14 cellular contexts compared by ENCODE assay signal in the genomic region with DNA sequence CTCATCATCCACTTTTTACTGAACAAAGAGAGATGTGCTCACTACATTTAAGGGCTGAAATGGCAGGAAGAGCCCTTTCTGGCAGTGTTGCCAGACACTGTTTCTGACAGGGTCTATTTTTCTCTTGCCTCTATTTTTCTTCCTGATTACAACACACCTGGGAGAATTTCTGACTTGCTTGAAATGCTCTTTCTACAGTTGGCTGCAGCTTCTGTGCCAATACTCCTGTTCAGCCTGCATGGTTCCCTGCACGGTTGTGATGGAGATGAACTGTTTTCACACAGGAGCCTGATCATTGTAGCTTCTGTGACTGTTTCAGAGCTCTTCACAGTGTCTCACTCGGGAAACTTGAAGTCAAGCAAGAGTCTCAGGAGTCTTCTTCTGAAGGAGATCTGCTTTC.
A peak's percentile ranks its signal among the peaks of the same experiment; 100 is the strongest.
DNase-seq lines count a peak whose midpoint lies in the region; ATAC-seq, FAIRE-seq and TF ChIP-seq lines count a peak whose summit lies in the region.
"Had no signal": no experiment of that assay in that cellular context is flagged by ENCODE, and none has a peak within 500 bp of the region (broad histone marks: within the 10 kb centered on the region; RNA-seq: fewer than 3 reads in every experiment).

No MANE protein-coding gene starts in this region.

- peak overlapping the region; percentile 0 for H3K27ac ChIP-seq in astrocyte (ENCODE audit: low read depth, low read length)
- peak overlapping the region in 3 of 4 donors; percentile 31 to 66 (median 41) for H3K27ac ChIP-seq in gastrocnemius medialis
- no peak overlapping the region for H3K27ac ChIP-seq in prostate gland
- H3K27ac ChIP-seq: SJCRH30 had no signal

- H3K4me3 ChIP-seq in astrocyte (ENCODE audit: insufficient read depth, low read depth, low read length) = no peak overlapping the region
- no peak overlapping the region for H3K4me3 ChIP-seq in gastrocnemius medialis
- H3K4me3 ChIP-seq in prostate gland = no peak overlapping the region
- H3K4me3 ChIP-seq: HAP-1, SJCRH30 had no signal

- H3K36me3 ChIP-seq in astrocyte (ENCODE audit: insufficient read depth, low read length) = no peaks in the 10 kb centered on the region
- no peaks in the 10 kb centered on the region for H3K36me3 ChIP-seq in gastrocnemius medialis
- H3K36me3 ChIP-seq in prostate gland = no peaks in the 10 kb centered on the region
- H3K36me3 ChIP-seq: HAP-1, SJCRH30 had no signal

- DNase-seq in DMS79 treated with DMSO at 0.1 percent for 48 hours (lab: John Stamatoyannopoulos, UW) (peak; percentile 56), astrocyte (ENCODE audit: low read depth) (no peak), iPS-NIHi11 (ENCODE audit: low spot score) (peak; percentile 2), gastrocnemius medialis (no peak), prostate gland (ENCODE audit: low spot score) (no peak)
- DNase-seq in activated T-cell treated with anti-CD3 and anti-CD28 coated beads, Interleukin-2, amount 50 U/mL, for 4 hours = no peak
- no peak for DNase-seq in stimulated activated naive CD8-positive, alpha-beta T cell treated with anti-CD3 and anti-CD28 coated beads, Interleukin-15, Interleukin-2, amounts not matched to agents 100 U/mL and 50 U/mL, for 24 hours
- DNase-seq: KBM-7, MV-4-11, NCI-H2171 treated with DMSO at 0.1 percent for 48 hours, PC-3, SJCRH30 had no signal

- no peak for ATAC-seq in gastrocnemius medialis
- no peak for ATAC-seq in activated T-cell treated with anti-CD3 and anti-CD28 coated beads, Interleukin-2, amount 50 U/mL, for 4 hours
- no peak for ATAC-seq in stimulated activated naive CD8-positive, alpha-beta T cell treated with anti-CD3 and anti-CD28 coated beads, Interleukin-15, Interleukin-2, amounts not matched to agents 100 U/mL and 50 U/mL, for 24 hours
- ATAC-seq: PC-3 had no signal

- peak overlapping the region; percentile 6 for H3K4me2 ChIP-seq in astrocyte (ENCODE audit: low read length)

- peaks cover 26% of the 10 kb centered on the region for H3K27me3 Mint-ChIP-seq in astrocyte (ENCODE audit: low read depth, unreplicated experiment)
- peaks cover 2% of the 10 kb centered on the region for H3K27me3 Mint-ChIP-seq in activated T-cell treated with anti-CD3 and anti-CD28 coated beads, Interleukin-2, amount 50 U/mL, for 4 hours (ENCODE audit: low read depth)

- no peaks in the 10 kb centered on the region for H4K20me1 ChIP-seq in astrocyte (ENCODE audit: insufficient read depth, low read length)

- H3K9me3 Mint-ChIP-seq in astrocyte (ENCODE audit: unreplicated experiment) = peaks cover 8% of the 10 kb centered on the region
- no peaks in the 10 kb centered on the region for H3K9me3 Mint-ChIP-seq in activated T-cell treated with anti-CD3 and anti-CD28 coated beads, Interleukin-2, amount 50 U/mL, for 4 hours

- in situ Hi-C loops in gastrocnemius medialis (cut with MboI; ENCODE audit: low sequenced_read_pairs in 4 of 4) = no loop called here

- intact Hi-C loops in gastrocnemius medialis (cut with DNase I; ENCODE audit: low total_unique reads) (loop anchor here (2.0 kb wide), 1 partner anchor 29 kb away; no protein-coding TSS in a partner anchor), prostate gland (cut with DNase I) (no loop called here)

- no peak overlapping the region for H3K9ac ChIP-seq in astrocyte (ENCODE audit: low read length)

- TF ChIP-seq POLR2A in gastrocnemius medialis (IDR thresholded peaks at IDR 0.05) = no peak
- TF ChIP-seq POLR2A in prostate gland (IDR thresholded peaks at IDR 0.05) = no peak

- no peak overlapping the region for H3K4me3 Mint-ChIP-seq in astrocyte (ENCODE audit: unreplicated experiment)
- H3K4me3 Mint-ChIP-seq in activated T-cell treated with anti-CD3 and anti-CD28 coated beads, Interleukin-2, amount 50 U/mL, for 4 hours = no peak overlapping the region

- TF ChIP-seq CTCF in astrocyte (IDR thresholded peaks at IDR 0.05; ENCODE audit: insufficient read depth, low read depth, low read length) (no peak), gastrocnemius medialis (IDR thresholded peaks at IDR 0.05 in 4 of 5, conservative IDR thresholded peaks at IDR 0.05 in 1 of 5) (no peak), prostate gland (IDR thresholded peaks at IDR 0.05) (no peak)

- no peaks in the 10 kb centered on the region for H3K36me3 Mint-ChIP-seq in astrocyte (ENCODE audit: low read depth, unreplicated experiment)
- no peaks in the 10 kb centered on the region for H3K36me3 Mint-ChIP-seq in activated T-cell treated with anti-CD3 and anti-CD28 coated beads, Interleukin-2, amount 50 U/mL, for 4 hours (ENCODE audit: insufficient read depth)

- H3K4me1 ChIP-seq in astrocyte (ENCODE audit: insufficient read depth, low read length) (peaks cover 12% of the 10 kb centered on the region), gastrocnemius medialis (peaks cover 3% of the 10 kb centered on the region in 2 donors), prostate gland (replicated peaks) (no peaks in the 10 kb centered on the region)
- H3K4me1 ChIP-seq: HAP-1, SJCRH30 had no signal

- no peaks in the 10 kb centered on the region for H3K79me2 ChIP-seq in astrocyte (ENCODE audit: insufficient read depth, low read length)

- H2AFZ ChIP-seq in astrocyte (ENCODE audit: low read depth, low read length) = no peak overlapping the region

- FAIRE-seq in astrocyte (lab: Jason Lieb, UNC) = no peak
- FAIRE-seq: GM19239 had no signal

- H3K27ac Mint-ChIP-seq in astrocyte (ENCODE audit: unreplicated experiment) = no peak overlapping the region

- peaks cover 2% of the 10 kb centered on the region for H3K4me1 Mint-ChIP-seq in astrocyte (ENCODE audit: low read depth, unreplicated experiment)
- no peaks in the 10 kb centered on the region for H3K4me1 Mint-ChIP-seq in activated T-cell treated with anti-CD3 and anti-CD28 coated beads, Interleukin-2, amount 50 U/mL, for 4 hours (ENCODE audit: low read depth)

- WGBS in prostate gland = 46% methylated on average over 2 of the region's 2 CpGs

- H3K9me3 ChIP-seq in astrocyte (ENCODE audit: insufficient read depth, low read depth, low read length) (peaks cover 3% of the 10 kb centered on the region), gastrocnemius medialis (no peaks in the 10 kb centered on the region), prostate gland (no peaks in the 10 kb centered on the region)
- H3K9me3 ChIP-seq: HAP-1, SJCRH30 had no signal

- H3K27me3 ChIP-seq in astrocyte (ENCODE audit: insufficient read depth, low read length) = peaks cover 3% of the 10 kb centered on the region
- H3K27me3 ChIP-seq in gastrocnemius medialis = no peaks in the 10 kb centered on the region
- no peaks in the 10 kb centered on the region for H3K27me3 ChIP-seq in prostate gland (replicated peaks; ENCODE audit: insufficient read depth)
- H3K27me3 ChIP-seq: SJCRH30 had no signal

Comparison
In these comparisons a context has a peak if more than half of its experiments do, and no peak if none do; other contexts are left out.
1. DNase-seq: peak in DMS79 treated with DMSO at 0.1 percent for 48 hours (single experiment) and iPS-NIHi11 (single experiment); none in astrocyte (single experiment), gastrocnemius medialis (0 of 2), activated T-cell treated with anti-CD3 and anti-CD28 coated beads, Interleukin-2, amount 50 U/mL, for 4 hours (single experiment), stimulated activated naive CD8-positive, alpha-beta T cell treated with anti-CD3 and anti-CD28 coated beads, Interleukin-15, Interleukin-2, amounts not matched to agents 100 U/mL and 50 U/mL, for 24 hours (single experiment) and prostate gland (single experiment).
2. H3K27ac ChIP-seq: peak in astrocyte (single experiment) and gastrocnemius medialis (3 of 4); none in prostate gland (0 of 2).